9 cellular contexts compared by ENCODE assay signal in genomic region chr7:84412161-84412969, GRCh38.
A peak's percentile ranks its signal among the peaks of the same experiment; 100 is the strongest.
DNase-seq lines count a peak whose midpoint lies in the region; ATAC-seq and TF ChIP-seq lines count a peak whose summit lies in the region.
"Had no signal": no experiment of that assay in that cellular context is flagged by ENCODE, and none has a peak within 500 bp of the region (broad histone marks: within the 10 kb centered on the region; RNA-seq: fewer than 3 reads in every experiment).

No MANE protein-coding gene starts in this region.

- H3K27ac Mint-ChIP-seq in HFFc6, result peak overlapping the region; percentile 93
- H3K27ac Mint-ChIP-seq: nephron had no signal

- in situ Hi-C loops in ACHN (cut with HindIII; ENCODE audit: low pct_ligation_motif_present, low pct_unique_long_range_greater_than_20kb, low sequenced_read_pairs) (no loop called here), transverse colon (cut with MboI; ENCODE audit: low pct_ligation_motif_present in 1 of 4, low pct_unique_long_range_greater_than_20kb in 1 of 4, low sequenced_read_pairs in 3 of 4) (no loop called here)

- peaks cover 8% of the 10 kb centered on the region; the same call in 1 of the 2 replicates for H3K9me3 ChIP-seq in SJCRH30 (replicated peaks)
- no peaks in the 10 kb centered on the region for H3K9me3 ChIP-seq in effector memory CD4-positive, alpha-beta T cell (ENCODE audit: control insufficient read depth, low read length)
- H3K9me3 ChIP-seq in transverse colon, result no peaks in the 10 kb centered on the region

- peak overlapping the region; percentile 81 for H3K4me3 Mint-ChIP-seq in HFFc6
- H3K4me3 Mint-ChIP-seq: nephron had no signal

- intact Hi-C loops in Right ventricle myocardium inferior (cut with DNase I), result no loop called here
- intact Hi-C loops in transverse colon (cut with DNase I; ENCODE audit: low total_unique reads), result no loop called here

- 45 to 63% methylated on average over 2 of the region's 2 CpGs for WGBS in transverse colon (ENCODE audit: low coverage in 1 of 2), 2 donors

- no peak overlapping the region for H3K4me3 ChIP-seq in SJCRH30
- no peak overlapping the region for H3K4me3 ChIP-seq in fibroblast of villous mesenchyme (ENCODE audit: low read depth, low read length)
- H3K4me3 ChIP-seq in effector memory CD4-positive, alpha-beta T cell (ENCODE audit: insufficient read depth, low read depth, low read length, poor library complexity, severe bottlenecking), result no peak overlapping the region
- no peak overlapping the region for H3K4me3 ChIP-seq in transverse colon

- TF ChIP-seq CTCF in HFFc6 (IDR thresholded peaks at IDR 0.05), result no peak
- no peak for TF ChIP-seq CTCF in fibroblast of villous mesenchyme (IDR thresholded peaks at IDR 0.05; ENCODE audit: insufficient read depth, low read depth, low read length)
- no peak for TF ChIP-seq CTCF in transverse colon (IDR thresholded peaks at IDR 0.05)

- DNase-seq in ACHN, result peak; percentile 90
- peak; percentile 97 for DNase-seq in HFFc6
- peak; percentile 56 to 71 for DNase-seq in SJCRH30
- peak; percentile 92 for DNase-seq in fibroblast of villous mesenchyme (ENCODE audit: low read depth)
- no peak for DNase-seq in effector memory CD4-positive, alpha-beta T cell
- no peak for DNase-seq in Right ventricle myocardium inferior (ENCODE audit: missing footprints)
- DNase-seq in stimulated activated naive CD4-positive, alpha-beta T cell (lab: John Stamatoyannopoulos, UW), result no peak
- no peak for DNase-seq in transverse colon

- H3K27ac ChIP-seq in SJCRH30, result peak overlapping the region; percentile 47; the same call in 1 of the 2 replicates
- H3K27ac ChIP-seq in effector memory CD4-positive, alpha-beta T cell (ENCODE audit: insufficient read depth, low read length, poor library complexity, severe bottlenecking), result no peak overlapping the region
- no peak overlapping the region for H3K27ac ChIP-seq in transverse colon

- ATAC-seq in Right ventricle myocardium inferior, result no peak

- peaks cover 16% of the 10 kb centered on the region for H3K4me1 ChIP-seq in SJCRH30
- no peaks in the 10 kb centered on the region for H3K4me1 ChIP-seq in effector memory CD4-positive, alpha-beta T cell (ENCODE audit: control insufficient read depth, insufficient read depth, low read length, poor library complexity, severe bottlenecking)
- no peaks in the 10 kb centered on the region for H3K4me1 ChIP-seq in transverse colon

- H3K36me3 ChIP-seq in SJCRH30, result no peaks in the 10 kb centered on the region; the same call in 1 of the 2 replicates
- H3K36me3 ChIP-seq in effector memory CD4-positive, alpha-beta T cell (ENCODE audit: control insufficient read depth, insufficient read depth, low read length), result no peaks in the 10 kb centered on the region
- H3K36me3 ChIP-seq in transverse colon, result no peaks in the 10 kb centered on the region

- H3K4me1 Mint-ChIP-seq in HFFc6 (ENCODE audit: low read depth), result peaks cover 32% of the 10 kb centered on the region
- H3K4me1 Mint-ChIP-seq: nephron had no signal

- no peaks in the 10 kb centered on the region for H3K27me3 Mint-ChIP-seq in HFFc6 (ENCODE audit: insufficient read depth)

- peaks cover 11% of the 10 kb centered on the region for H3K36me3 Mint-ChIP-seq in HFFc6 (ENCODE audit: low read depth)

- TF ChIP-seq EP300 in transverse colon (IDR thresholded peaks at IDR 0.05; ENCODE audit: low read depth), result no peak

- no peaks in the 10 kb centered on the region for H3K27me3 ChIP-seq in SJCRH30
- no peaks in the 10 kb centered on the region for H3K27me3 ChIP-seq in effector memory CD4-positive, alpha-beta T cell (replicated peaks; ENCODE audit: control insufficient read depth, insufficient read depth, low read length, poor library complexity, severe bottlenecking)
- no peaks in the 10 kb centered on the region for H3K27me3 ChIP-seq in transverse colon

- H3K9me3 Mint-ChIP-seq in HFFc6, result peaks cover 6% of the 10 kb centered on the region; the same call in 1 of the 2 replicates

- TF ChIP-seq POLR2A in transverse colon (IDR thresholded peaks at IDR 0.05), result no peak

Comparison
In these comparisons a context has a peak if more than half of its experiments do, and no peak if none do; other contexts are left out.
1. DNase-seq: peak in ACHN (single experiment), HFFc6 (single experiment), SJCRH30 (2 of 2) and fibroblast of villous mesenchyme (single experiment); none in effector memory CD4-positive, alpha-beta T cell (0 of 3), Right ventricle myocardium inferior (single experiment), stimulated activated naive CD4-positive, alpha-beta T cell (0 of 6) and transverse colon (single experiment).